1 cellular context compared by ENCODE assay signal in genomic region chr16:57480754-57481230, GRCh38.
TF ChIP-seq lines count a peak whose summit lies in the region.

No MANE protein-coding gene starts in this region.

TF ChIP-seq in K562, 482 proteins besides CTCF, POLR2A, EP300 and RAD21 (continued from another document):
- TF ChIP-seq ARID3B (CRISPR knock-in tag; IDR thresholded peaks at IDR 0.05; ENCODE audit: borderline replicate concordance) = no peak
- TF ChIP-seq BRD4 (IDR thresholded peaks at IDR 0.05) = no peak
- TF ChIP-seq KDM5B (IDR thresholded peaks at IDR 0.05; ENCODE audit: insufficient replicate concordance, low read depth, low read length) = no peak
- no peak for TF ChIP-seq ZNF282 (CRISPR knock-in tag; IDR thresholded peaks at IDR 0.05)
- no peak for TF ChIP-seq MED1 (CRISPR knock-in tag; IDR thresholded peaks at IDR 0.05; ENCODE audit: borderline replicate concordance)
- TF ChIP-seq FOXA3 (CRISPR knock-in tag; conservative IDR thresholded peaks at IDR 0.05 in 1 of 2, IDR thresholded peaks at IDR 0.05 in 1 of 2) = no peak
- no peak for TF ChIP-seq DMBX1 (CRISPR knock-in tag; IDR thresholded peaks at IDR 0.05; ENCODE audit: borderline replicate concordance)
- TF ChIP-seq ZNF124 (CRISPR knock-in tag; IDR thresholded peaks at IDR 0.05) = no peak
